Comparison of ENCODE assay signal across 10 cellular contexts in genomic region chr2:113527350-113528046, GRCh38. TPM values are rescaled to one million over a fixed set of nuclear protein-coding genes. Genes with fewer than 3 reads are reported as not detected.
A peak's percentile ranks its signal among the peaks of the same experiment; 100 is the strongest.
DNase-seq lines count a peak whose midpoint lies in the region; ATAC-seq and TF ChIP-seq lines count a peak whose summit lies in the region.
"Not testable (repeated sequence)": the region's sequence is repeated elsewhere in the genome, so short reads cannot be mapped to it uniquely, and the experiment has no call there.
"Had no signal": no experiment of that assay in that cellular context is flagged by ENCODE, and none has a peak within 500 bp of the region (broad histone marks: within the 10 kb centered on the region; RNA-seq: fewer than 3 reads in every experiment).

No MANE protein-coding gene starts in this region.

- H3K27me3 Mint-ChIP-seq in activated T-cell treated with anti-CD3 and anti-CD28 coated beads, Interleukin-2, amount 50 U/mL, for 4 hours (ENCODE audit: low read depth) = not testable (repeated sequence)
- H3K27me3 Mint-ChIP-seq in neural crest cell (ENCODE audit: low read depth) = peaks cover 32% of the 10 kb centered on the region

- H3K9me3 ChIP-seq in heart left ventricle = not testable (repeated sequence)

- not testable (repeated sequence) for H3K27ac ChIP-seq in 22Rv1, heart left ventricle

- ATAC-seq in GM18870 (IDR thresholded peaks at IDR 0.05; ENCODE audit: unreplicated experiment) (peak; percentile 63), GM21515 (IDR thresholded peaks at IDR 0.05; ENCODE audit: unreplicated experiment) (peak; percentile 86), HG02943 (IDR thresholded peaks at IDR 0.05; ENCODE audit: low read depth, unreplicated experiment) (peak; percentile 83), HG03521 (IDR thresholded peaks at IDR 0.05; ENCODE audit: unreplicated experiment) (peak; percentile 79), heart left ventricle (peak; percentile 73 to 93 (median 88))
- ATAC-seq in activated T-cell treated with anti-CD3 and anti-CD28 coated beads, Interleukin-2, amount 50 U/mL, for 4 hours = peak; percentile 85 to 89

- H3K4me1 ChIP-seq in heart left ventricle = not testable (repeated sequence)

- H3K36me3 Mint-ChIP-seq in activated T-cell treated with anti-CD3 and anti-CD28 coated beads, Interleukin-2, amount 50 U/mL, for 4 hours (ENCODE audit: insufficient read depth); neural crest cell (ENCODE audit: low read depth): not testable (repeated sequence)

- 6 to 20% (median 8%) methylated on average over 5 to 6 of the region's 12 CpGs for WGBS in heart left ventricle, 4 donors

- not testable (repeated sequence) for H3K36me3 ChIP-seq in heart left ventricle

- not testable (repeated sequence) for H3K4me3 ChIP-seq in heart left ventricle

- DNase-seq in activated T-cell treated with anti-CD3 and anti-CD28 coated beads, Interleukin-2, amount 50 U/mL, for 4 hours; heart left ventricle; neural crest cell (ENCODE audit: low read depth, low spot score): not testable (repeated sequence)

- not testable (repeated sequence) for H3K4me1 Mint-ChIP-seq in activated T-cell treated with anti-CD3 and anti-CD28 coated beads, Interleukin-2, amount 50 U/mL, for 4 hours (ENCODE audit: low read depth); neural crest cell

- H3K9me3 Mint-ChIP-seq in activated T-cell treated with anti-CD3 and anti-CD28 coated beads, Interleukin-2, amount 50 U/mL, for 4 hours; neural crest cell: not testable (repeated sequence)

- not testable (repeated sequence) for TF ChIP-seq POLR2A in heart left ventricle (IDR thresholded peaks at IDR 0.05)

- H3K27me3 ChIP-seq in heart left ventricle = not testable (repeated sequence)

- TF ChIP-seq CTCF in 22Rv1 (IDR thresholded peaks at IDR 0.05) (peak; percentile 13; the same call in 1 of the 2 replicates), heart left ventricle (IDR thresholded peaks at IDR 0.05) (peak in 2 of 12 donors; percentile 12 to 24), neural crest cell (conservative IDR thresholded peaks at IDR 0.05) (peak; percentile 27)

- intact Hi-C loops in heart left ventricle (cut with DNase I) = not testable (repeated sequence)

- H3K27ac Mint-ChIP-seq in neural crest cell (ENCODE audit: unreplicated experiment) = not testable (repeated sequence)

- not testable (repeated sequence) for H3K4me3 Mint-ChIP-seq in activated T-cell treated with anti-CD3 and anti-CD28 coated beads, Interleukin-2, amount 50 U/mL, for 4 hours; neural crest cell

RNA-seq across cellular contexts. Expression of gene FOXD4L1, which starts 29.0 kb away (rescaled TPM):
- under 1 TPM; 0.11 to 0.18 (median 0.16) TPM for total RNA-seq in activated T-cell treated with anti-CD3 and anti-CD28 coated beads, Interleukin-2, amount 50 U/mL, for 4 hours
- total RNA-seq in heart left ventricle = under 1 TPM in 1 of 9 donors, not detected in 8; 0.09 TPM
- polyA plus RNA-seq in heart left ventricle = under 1 TPM; 0.08 to 0.10 TPM
- 0.23 and 0.52 TPM in 2 replicates for total RNA-seq in neural crest cell
- total RNA-seq: dermis microvascular lymphatic vessel endothelial cell had no signal
- polyA plus RNA-seq: fibroblast of lung had no signal
